In the genomic region with DNA sequence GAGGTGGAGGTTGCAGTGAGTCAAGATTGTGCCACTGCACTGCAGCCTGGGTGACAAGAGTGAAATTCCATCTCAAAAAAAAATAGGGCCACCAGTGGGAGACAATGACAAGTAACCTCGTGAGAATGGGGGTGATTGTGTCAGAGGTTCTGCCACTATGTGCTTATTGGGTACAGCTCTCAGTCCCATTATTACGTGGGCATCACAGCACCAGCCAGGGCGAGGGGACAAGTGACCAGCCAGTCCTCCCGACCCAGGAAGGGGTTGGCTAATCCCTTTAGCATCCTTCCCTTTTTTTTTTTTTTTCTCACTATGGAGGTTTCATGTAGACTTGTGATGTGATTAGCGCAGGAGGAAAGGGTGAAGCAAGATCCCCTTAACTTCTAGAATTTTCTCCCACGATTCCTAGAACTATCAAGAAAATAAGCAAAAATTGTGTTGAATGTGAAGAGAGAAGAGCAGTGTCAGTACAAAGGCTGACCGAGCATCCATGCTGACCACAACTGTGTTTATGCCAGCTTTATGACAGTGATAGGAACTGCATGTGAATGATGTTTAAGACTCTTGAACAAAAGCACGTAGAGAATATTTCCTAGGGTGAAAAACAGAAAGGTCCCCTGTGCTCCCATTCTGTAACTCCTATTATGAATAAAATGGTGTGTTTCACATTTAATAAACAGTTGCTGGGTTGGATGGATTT, we compare ENCODE assay signal across 23 cellular contexts. TPM values are rescaled to one million over a fixed set of nuclear protein-coding genes. Genes with fewer than 3 reads are reported as not detected.
"Had no signal": no experiment of that assay in that cellular context is flagged by ENCODE, and none has a peak within 500 bp of the region (broad histone marks: within the 10 kb centered on the region; RNA-seq: fewer than 3 reads in every experiment).

No MANE protein-coding gene starts in this region.

- H3K9me3 ChIP-seq: gastroesophageal sphincter, left ventricle myocardium inferior, spleen, testis, tibial nerve had no signal

- H3K36me3 ChIP-seq: gastroesophageal sphincter, left ventricle myocardium inferior, tibial nerve had no signal

- ATAC-seq: esophagus mucosa; gastroesophageal sphincter; naive thymus-derived CD8-positive, alpha-beta T cell; sciatic nerve; stimulated activated naive B cell treated with anti-CD40 and anti-IgM and Interleukin-4, amounts not matched to agents 10 μg/mL and 1 μg/mL and 100 μg/mL, for 72 hours; stimulated activated naive CD8-positive, alpha-beta T cell treated with anti-CD3 and anti-CD28 coated beads, Interleukin-15, amount 100 ng/mL, for 72 hours had no signal

- H3K27ac ChIP-seq: gastroesophageal sphincter, left ventricle myocardium inferior, testis, tibial nerve had no signal

- H3K27me3 ChIP-seq: gastroesophageal sphincter, spleen, testis, tibial nerve had no signal

- FAIRE-seq: endometrium, keratinocyte had no signal

- H3K4me1 ChIP-seq: gastroesophageal sphincter, left ventricle myocardium inferior, testis had no signal

- H3K4me3 ChIP-seq: gastroesophageal sphincter, left ventricle myocardium inferior, spleen, testis, tibial nerve had no signal

- DNase-seq: cortex of kidney; effector memory CD4-positive, alpha-beta T cell; immature natural killer cell; left ventricle myocardium inferior; naive thymus-derived CD8-positive, alpha-beta T cell; posterior cingulate gyrus; spleen; stimulated activated CD4-positive, alpha-beta T cell treated with anti-CD3 and anti-CD28 coated beads, Interleukin-15, amount 100 ng/mL, for 24 hours; stimulated activated CD4-positive, alpha-beta T cell treated with anti-CD3 and anti-CD28 coated beads, Interleukin-1b, Interleukin-23, amount 100 ng/mL, for 48 hours; stimulated activated CD4-positive, alpha-beta T cell treated with anti-CD3 and anti-CD28 coated beads, Interleukin-4, amount 100 ng/mL, for 4 hours; stimulated activated naive B cell treated with anti-CD40 and anti-IgM and Interleukin-4, amounts not matched to agents 10 μg/mL and 1 μg/mL and 100 μg/mL, for 72 hours; stimulated activated naive CD8-positive, alpha-beta T cell treated with anti-CD3 and anti-CD28 coated beads, Interleukin-15, amount 100 ng/mL, for 72 hours; testis had no signal

RNA-seq across cellular contexts. Expression of a gene that starts 50.0 kb away (rescaled TPM):
- total RNA-seq: lung microvascular endothelial cell, osteocyte, pulmonary artery endothelial cell had no signal
- polyA plus RNA-seq: neural cell had no signal
